In the genomic region with DNA sequence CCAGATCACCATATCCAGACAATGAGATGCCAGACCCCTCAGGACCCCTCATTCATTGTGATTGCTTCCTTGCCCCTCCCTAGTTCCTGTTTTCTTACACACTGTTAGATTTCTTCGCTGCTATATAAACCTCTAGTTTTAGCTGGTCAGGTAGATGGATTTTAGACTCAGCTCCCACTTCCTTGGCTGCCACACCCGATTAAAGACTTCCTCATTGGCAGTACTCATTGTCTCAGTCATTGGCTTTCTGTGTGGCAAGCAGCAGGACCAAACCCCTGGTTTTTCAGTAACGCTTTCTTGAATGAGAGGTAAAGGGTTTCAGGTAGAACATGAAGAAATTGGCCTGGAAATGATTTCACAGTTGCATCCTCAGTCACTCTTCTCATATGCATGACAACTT, we compare ENCODE assay signal across 16 cellular contexts.
"Had no signal": no experiment of that assay in that cellular context is flagged by ENCODE, and none has a peak within 500 bp of the region (broad histone marks: within the 10 kb centered on the region; RNA-seq: fewer than 3 reads in every experiment).

No MANE protein-coding gene starts in this region.

- H3K79me2 ChIP-seq: hepatocyte had no signal

- H2AFZ ChIP-seq: hepatocyte had no signal

- H3K27ac ChIP-seq: ascending aorta, hepatocyte, neutrophil, upper lobe of left lung had no signal

- DNase-seq: activated CD4-positive, CD25-positive, alpha-beta regulatory T cell treated with anti-CD3 and anti-CD28 coated beads, Interleukin-2, amount 50 U/mL, for 72 hours; activated naive CD4-positive, alpha-beta T cell treated with Interleukin-2 at 50 U/mL for 16 hours; activated naive CD8-positive, alpha-beta T cell treated with anti-CD3 and anti-CD28 coated beads, Interleukin-2, amount 50 U/mL, for 24 hours; islet precursor cell; naive thymus-derived CD8-positive, alpha-beta T cell; posterior cingulate gyrus; retina; stimulated activated CD4-positive, alpha-beta T cell treated with anti-CD3 and anti-CD28 coated beads, Interleukin-15, amount 100 ng/mL, for 24 hours; stimulated activated CD4-positive, alpha-beta T cell treated with anti-CD3 and anti-CD28 coated beads, Interleukin-4, amount 100 ng/mL, for 1 hour; stimulated activated naive CD8-positive, alpha-beta T cell treated with anti-CD3 and anti-CD28 coated beads, Interleukin-15, amount 100 ng/mL, for 72 hours; T-helper 2 cell; upper lobe of left lung had no signal

- H3K4me3 ChIP-seq: ascending aorta, hepatocyte, upper lobe of left lung had no signal

- H3K4me1 ChIP-seq: ascending aorta, upper lobe of left lung had no signal

- H3K4me2 ChIP-seq: hepatocyte had no signal

- ATAC-seq: activated naive CD8-positive, alpha-beta T cell treated with anti-CD3 and anti-CD28 coated beads, Interleukin-2, amount 50 U/mL, for 24 hours; left lobe of liver; naive thymus-derived CD8-positive, alpha-beta T cell; stimulated activated naive CD8-positive, alpha-beta T cell treated with anti-CD3 and anti-CD28 coated beads, Interleukin-15, amount 100 ng/mL, for 72 hours had no signal

- H3K9me3 ChIP-seq: ascending aorta, neutrophil, upper lobe of left lung had no signal

- H3K36me3 ChIP-seq: ascending aorta, neutrophil, upper lobe of left lung had no signal
